In genomic region chr7:128209229-128210035, GRCh38 we compare ENCODE assay signal across 8 cellular contexts. TPM values are rescaled to one million over a fixed set of nuclear protein-coding genes. Genes with fewer than 3 reads are reported as not detected.
A peak's percentile ranks its signal among the peaks of the same experiment; 100 is the strongest.
DNase-seq lines count a peak whose midpoint lies in the region; ATAC-seq and TF ChIP-seq lines count a peak whose summit lies in the region.

No MANE protein-coding gene starts in this region.

- no peak overlapping the region for H3K4me3 ChIP-seq in left ventricle myocardium inferior
- H3K4me3 ChIP-seq in retinal pigment epithelial cell (ENCODE audit: low read length), result no peak overlapping the region

- H3K36me3 ChIP-seq in left ventricle myocardium inferior, result no peaks in the 10 kb centered on the region

- peak; percentile 98 for TF ChIP-seq CTCF in left ventricle myocardium inferior (IDR thresholded peaks at IDR 0.05; ENCODE audit: borderline replicate concordance)
- TF ChIP-seq CTCF in retinal pigment epithelial cell (conservative IDR thresholded peaks at IDR 0.05; ENCODE audit: low read depth, low read length), result peak; percentile 99

- H3K27ac ChIP-seq in left ventricle myocardium inferior (replicated peaks), result no peak overlapping the region

- peak; percentile 48 for ATAC-seq in GM21529 (IDR thresholded peaks at IDR 0.05; ENCODE audit: unreplicated experiment)
- no peak for ATAC-seq in HG03280 (IDR thresholded peaks at IDR 0.05; ENCODE audit: unreplicated experiment)

- DNase-seq in DMS 273 (lab: John Stamatoyannopoulos, UW; ENCODE audit: unreplicated experiment), result peak; percentile 92
- peak; percentile 29 for DNase-seq in NCI-H1048 (lab: John Stamatoyannopoulos, UW)
- DNase-seq in T-helper 1 cell, result peak; percentile 31 to 68 (median 44)
- peak; percentile 64 for DNase-seq in amniotic epithelial cell (ENCODE audit: low read depth)
- peak; percentile 44 for DNase-seq in left ventricle myocardium inferior
- DNase-seq in retinal pigment epithelial cell (ENCODE audit: low read depth), result no peak

- intact Hi-C loops in left ventricle myocardium inferior (cut with micrococcal nuclease), result loop anchor here (2.0 kb wide), 1 partner anchor 501 kb away; no protein-coding TSS in a partner anchor

- H3K27me3 ChIP-seq in left ventricle myocardium inferior (ENCODE audit: low read depth), result peaks cover 97% of the 10 kb centered on the region

- no peaks in the 10 kb centered on the region for H3K4me1 ChIP-seq in left ventricle myocardium inferior

- no peaks in the 10 kb centered on the region for H3K9me3 ChIP-seq in left ventricle myocardium inferior (replicated peaks)

RNA-seq across cellular contexts. Expression of gene LEP, which starts 31.6 kb away (rescaled TPM):
- 0.14 TPM for total RNA-seq in left ventricle myocardium inferior
